In genomic region chr6:44035621-44036020, GRCh38 we compare ENCODE assay signal across 16 cellular contexts.
DNase-seq lines count a peak whose midpoint lies in the region; ATAC-seq, FAIRE-seq and TF ChIP-seq lines count a peak whose summit lies in the region.
"Had no signal": no experiment of that assay in that cellular context is flagged by ENCODE, and none has a peak within 500 bp of the region (broad histone marks: within the 10 kb centered on the region; RNA-seq: fewer than 3 reads in every experiment).

No MANE protein-coding gene starts in this region.

- H3K27ac ChIP-seq in PC-3 (ENCODE audit: low read length) = peak overlapping the region; percentile 97
- H3K27ac ChIP-seq in endothelial cell of umbilical vein (ENCODE audit: insufficient read depth, low read depth, low read length) = no peak overlapping the region
- no peak overlapping the region for H3K27ac ChIP-seq in smooth muscle cell (ENCODE audit: low read depth)
- H3K27ac ChIP-seq: KMS-11 had no signal

- POLR2A ChIA-PET in PC-3 (lab: Charles Lee; ENCODE audit: unreplicated experiment) (no interaction called here), endothelial cell of umbilical vein (lab: Charles Lee) (no interaction called here)

- no peaks in the 10 kb centered on the region for H3K27me3 ChIP-seq in PC-3 (ENCODE audit: low read length)
- peaks cover 0 to 8% of the 10 kb centered on the region in 2 experiments for H3K27me3 ChIP-seq in endothelial cell of umbilical vein (ENCODE audit: control insufficient read depth in 2 of 2, insufficient read depth in 2 of 2, low read length in 2 of 2)
- H3K27me3 ChIP-seq in skeletal muscle satellite cell (ENCODE audit: control insufficient read depth, insufficient read depth, low read length) = no peaks in the 10 kb centered on the region
- H3K27me3 ChIP-seq in smooth muscle cell (ENCODE audit: low read depth) = no peaks in the 10 kb centered on the region

- no peaks in the 10 kb centered on the region for H3K9me2 ChIP-seq in PC-3 (replicated peaks; ENCODE audit: low read length)
- H3K9me2 ChIP-seq: SK-N-SH had no signal

- intact Hi-C loops in PC-3 (cut with micrococcal nuclease) (no loop called here), endothelial cell of umbilical vein (cut with micrococcal nuclease) (no loop called here)

- peak overlapping the region; percentile 61; the same call in 1 of the 2 replicates for H3K9ac ChIP-seq in PC-3 (ENCODE audit: low read length)
- H3K9ac ChIP-seq in endothelial cell of umbilical vein (replicated peaks; ENCODE audit: extremely low read depth, insufficient read depth, low read length) = no peak overlapping the region
- H3K9ac ChIP-seq in skeletal muscle satellite cell (ENCODE audit: low read depth, low read length) = peak overlapping the region; percentile 6
- no peak overlapping the region for H3K9ac ChIP-seq in smooth muscle cell (ENCODE audit: low read depth)
- H3K9ac ChIP-seq: KMS-11, SK-N-SH had no signal

- H3K4me1 ChIP-seq in PC-3 (ENCODE audit: insufficient read depth, low read length) = peaks cover 53% of the 10 kb centered on the region
- peaks cover 15% of the 10 kb centered on the region for H3K4me1 ChIP-seq in endothelial cell of umbilical vein (ENCODE audit: control insufficient read depth, extremely low read depth, insufficient read depth, low read length)
- peaks cover 34% of the 10 kb centered on the region for H3K4me1 ChIP-seq in skeletal muscle satellite cell (ENCODE audit: control insufficient read depth, insufficient read depth, low read length)
- peaks cover 5% of the 10 kb centered on the region for H3K4me1 ChIP-seq in smooth muscle cell (ENCODE audit: low read depth)
- H3K4me1 ChIP-seq: HAP-1 had no signal

- H3K9me3 ChIP-seq in PC-3 (ENCODE audit: low read length) (no peaks in the 10 kb centered on the region), endothelial cell of umbilical vein (replicated peaks; ENCODE audit: control insufficient read depth, insufficient read depth, low read length) (no peaks in the 10 kb centered on the region), skeletal muscle satellite cell (replicated peaks; ENCODE audit: low read length) (no peaks in the 10 kb centered on the region), smooth muscle cell (replicated peaks; ENCODE audit: low read depth) (no peaks in the 10 kb centered on the region)
- H3K9me3 ChIP-seq: HAP-1, SK-N-SH had no signal

- BruUV-seq in PC-3 (replicated peaks; lab: Mats Ljungman, UMichigan) = no TSS peak
- no TSS peak for BruUV-seq in endothelial cell of umbilical vein (replicated peaks; lab: Mats Ljungman, UMichigan)

- H4K20me1 ChIP-seq in PC-3 (ENCODE audit: low read length) = no peaks in the 10 kb centered on the region
- no peaks in the 10 kb centered on the region for H4K20me1 ChIP-seq in endothelial cell of umbilical vein (replicated peaks; ENCODE audit: control insufficient read depth, extremely low read depth, insufficient read depth, low read length)
- no peaks in the 10 kb centered on the region for H4K20me1 ChIP-seq in smooth muscle cell (ENCODE audit: low read depth)

- H3K4me2 ChIP-seq in PC-3 (ENCODE audit: low read length) (0 out of 2 replicates have a peak overlapping the region, but pooled peaks have one; percentile 63), endothelial cell of umbilical vein (ENCODE audit: insufficient read depth, low read length) (no peak overlapping the region), skeletal muscle satellite cell (ENCODE audit: low read length) (no peak overlapping the region), smooth muscle cell (no peak overlapping the region)
- H3K4me2 ChIP-seq: KMS-11, SK-N-SH had no signal

- H2AFZ ChIP-seq in PC-3 (ENCODE audit: low read length) (no peak overlapping the region), endothelial cell of umbilical vein (ENCODE audit: low read depth, low read length) (no peak overlapping the region), smooth muscle cell (ENCODE audit: low read depth) (no peak overlapping the region)

- H3K4me3 ChIP-seq in PC-3 (ENCODE audit: low read length) (no peak overlapping the region), endothelial cell of umbilical vein (replicated peaks in 1 of 3; ENCODE audit: insufficient read depth in 1 of 3, low read depth in 1 of 3, low read length in 3 of 3) (no peak overlapping the region), skeletal muscle satellite cell (ENCODE audit: low read length) (no peak overlapping the region), smooth muscle cell (no peak overlapping the region)
- H3K4me3 ChIP-seq: HAP-1 had no signal

- peak; percentile 82 for FAIRE-seq in endothelial cell of umbilical vein (lab: Jason Lieb, UNC)

- no peak for TF ChIP-seq POLR2A in endothelial cell of umbilical vein (IDR thresholded peaks at IDR 0.05; ENCODE audit: low read depth, low read length)

- H3K9me1 ChIP-seq in endothelial cell of umbilical vein (replicated peaks; ENCODE audit: control insufficient read depth, extremely low read depth, insufficient read depth, low read length) = no peaks in the 10 kb centered on the region

- H3F3A ChIP-seq in PC-3 (ENCODE audit: low read length, unreplicated experiment) = peaks cover 7% of the 10 kb centered on the region
- H3F3A ChIP-seq in smooth muscle cell (ENCODE audit: low read depth) = no peaks in the 10 kb centered on the region

- dilution Hi-C loops in endothelial cell of umbilical vein (cut with MboI; ENCODE audit: extremely low pct_ligation_motif_present, low sequenced_read_pairs) = no loop called here

- H3K79me2 ChIP-seq in PC-3 (ENCODE audit: low read length) (no peaks in the 10 kb centered on the region), endothelial cell of umbilical vein (ENCODE audit: control insufficient read depth, insufficient read depth, low read length) (no peaks in the 10 kb centered on the region), smooth muscle cell (ENCODE audit: low read depth) (no peaks in the 10 kb centered on the region)

- DNase-seq in EH (ENCODE audit: low read depth) (peak; percentile 55), PC-3 (no peak), endothelial cell of umbilical vein (ENCODE audit: low read depth, low spot score) (no peak), NCI-H128 (lab: John Stamatoyannopoulos, UW; ENCODE audit: unreplicated experiment) (no peak), smooth muscle cell (lab: John Stamatoyannopoulos, UW; ENCODE audit: unreplicated experiment) (no peak), HCEC 1CT (no peak)
- DNase-seq: activated naive CD4-positive, alpha-beta T cell treated with anti-CD3 and anti-CD28 coated beads, Interleukin-2, amount 50 U/mL, for 16 hours; caudate nucleus; hypothalamus; NCI-H2107; NK-92 treated with Interleukin-12 subunit alpha and Interleukin-12 subunit beta, amount 100 ng/mL, for 24 hours; SK-N-SH had no signal

- CTCF ChIA-PET in PC-3 (lab: Charles Lee) (no interaction called here), endothelial cell of umbilical vein (lab: Charles Lee) (interaction anchor here (0.9 to 1.5 kb wide), 4 partner anchors 14 to 39 kb away, joined by 3 to 5 read pairs (median 4); no protein-coding TSS in a partner anchor)

- no peak for ATAC-seq in PC-3
- ATAC-seq: WTC11 had no signal

- no peaks in the 10 kb centered on the region for H3K36me3 ChIP-seq in PC-3 (ENCODE audit: low read depth, low read length)
- no peaks in the 10 kb centered on the region for H3K36me3 ChIP-seq in endothelial cell of umbilical vein (ENCODE audit: control insufficient read depth in 2 of 2, extremely low read depth in 1 of 2, insufficient read depth in 2 of 2, low read length in 2 of 2)
- H3K36me3 ChIP-seq in skeletal muscle satellite cell (ENCODE audit: insufficient read depth, low read length) = no peaks in the 10 kb centered on the region
- H3K36me3 ChIP-seq in smooth muscle cell (ENCODE audit: low read depth) = no peaks in the 10 kb centered on the region
- H3K36me3 ChIP-seq: HAP-1 had no signal

- no peak for TF ChIP-seq CTCF in PC-3 (conservative IDR thresholded peaks at IDR 0.05; ENCODE audit: low read depth, low read length)
- no peak for TF ChIP-seq CTCF in endothelial cell of umbilical vein (IDR thresholded peaks at IDR 0.05; ENCODE audit: extremely low read depth in 1 of 2, insufficient read depth in 1 of 2, low read depth in 1 of 2, low read length in 2 of 2)
- TF ChIP-seq CTCF in smooth muscle cell (IDR thresholded peaks at IDR 0.05; ENCODE audit: borderline replicate concordance, insufficient read depth, poor library complexity, severe bottlenecking) = no peak

- 90% methylated on average over 3 of the region's 3 CpGs for WGBS in smooth muscle cell (ENCODE audit: low lambda C conversion rate)

TF ChIP-seq in endothelial cell of umbilical vein, 7 proteins besides CTCF, POLR2A, EP300 and RAD21:
- no peak for TF ChIP-seq GATA2 (IDR thresholded peaks at IDR 0.05; ENCODE audit: insufficient read depth, insufficient read length, low read depth, low read length)
- TF ChIP-seq POLR2AphosphoS5 (IDR thresholded peaks at IDR 0.05; ENCODE audit: insufficient read depth, low read depth, low read length) = no peak
- TF ChIP-seq FOS (IDR thresholded peaks at IDR 0.05; ENCODE audit: borderline replicate concordance, insufficient read depth, low read length) = no peak

Comparison
In these comparisons a context has a peak if more than half of its experiments do, and no peak if none do; other contexts are left out.
1. H3K9ac ChIP-seq: peak in PC-3 (single experiment) and skeletal muscle satellite cell (single experiment); none in endothelial cell of umbilical vein (single experiment) and smooth muscle cell (single experiment).